In the genomic region with DNA sequence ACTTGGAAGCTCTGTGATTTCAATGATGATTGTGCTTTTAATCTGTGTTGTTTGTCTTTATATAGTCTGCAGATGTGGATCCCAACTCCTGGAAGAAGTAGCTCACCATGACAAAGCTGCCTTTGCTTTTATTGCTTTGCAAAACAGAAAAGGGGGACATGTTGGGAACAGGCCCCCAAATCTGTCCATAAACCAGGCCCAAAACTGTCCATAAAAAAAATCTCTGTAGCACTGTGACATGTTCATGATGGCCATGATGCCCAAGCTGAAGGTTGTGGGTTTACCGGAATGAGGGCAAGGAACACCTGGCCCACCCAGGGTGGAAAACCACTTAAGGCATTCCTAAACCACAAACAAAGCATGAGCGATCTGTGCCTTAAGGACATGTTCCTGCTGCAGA, we compare ENCODE assay signal across 5 cellular contexts. TPM values are rescaled to one million over a fixed set of nuclear protein-coding genes. Genes with fewer than 3 reads are reported as not detected.
"Had no signal": no experiment of that assay in that cellular context is flagged by ENCODE, and none has a peak within 500 bp of the region (broad histone marks: within the 10 kb centered on the region; RNA-seq: fewer than 3 reads in every experiment).

No MANE protein-coding gene starts in this region.

RNA-seq across cellular contexts. Expression of gene ADH1C, which starts 19.9 kb away (rescaled TPM):
- total RNA-seq: HT1080, IMR-90 had no signal
- polyA plus RNA-seq: IgD-negative memory B cell, K562 had no signal

RNA-seq across cellular contexts. Expression of gene ADH1B, which starts 51.3 kb away (rescaled TPM):
- total RNA-seq: HT-29, HT1080 had no signal
- polyA plus RNA-seq: IgD-negative memory B cell, K562 had no signal
